Comparison of ENCODE assay signal across 14 cellular contexts in genomic region chr19:11460207-11460606, GRCh38. TPM values are rescaled to one million over a fixed set of nuclear protein-coding genes. Genes with fewer than 3 reads are reported as not detected.
DNase-seq lines count a peak whose midpoint lies in the region; ATAC-seq lines count a peak whose summit lies in the region.
"Had no signal": no experiment of that assay in that cellular context is flagged by ENCODE, and none has a peak within 500 bp of the region (broad histone marks: within the 10 kb centered on the region; RNA-seq: fewer than 3 reads in every experiment).

No MANE protein-coding gene starts in this region.

- no peak overlapping the region for H3K9ac ChIP-seq in mesenchymal stem cell (ENCODE audit: low read length)

- H3K4me1 Mint-ChIP-seq in stimulated activated effector memory CD8-positive, alpha-beta T cell treated with anti-CD3 and anti-CD28 coated beads, Interleukin-12 subunit alpha, Interleukin-12 subunit beta, amount 100 ng/mL, for 72 hours = peaks cover 5% of the 10 kb centered on the region

- no peak overlapping the region for H4K8ac ChIP-seq in mesenchymal stem cell (ENCODE audit: low read length)

- H3K4me3 ChIP-seq in H7 (ENCODE audit: insufficient read depth, low read depth, low read length) (no peak overlapping the region), mesenchymal stem cell (ENCODE audit: insufficient read depth in 1 of 2, low read depth in 1 of 2, low read length in 2 of 2) (no peak overlapping the region)
- H3K4me3 ChIP-seq: SJSA1, skin epidermis had no signal

- DNase-seq in DMS 273 (lab: John Stamatoyannopoulos, UW; ENCODE audit: unreplicated experiment) = peak; percentile 33
- DNase-seq in DMS 273 treated with DMSO at 0.1 percent for 48 hours (lab: John Stamatoyannopoulos, UW) = no peak
- peak; percentile 81 for DNase-seq in H7
- DNase-seq in activated naive CD4-positive, alpha-beta T cell treated with anti-CD3 and anti-CD28 coated beads, Interleukin-2, amount 50 U/mL, for 72 hours (ENCODE audit: low spot score in 2 of 2) = peak in 1 of 2 donors; percentile 24
- no peak for DNase-seq in mesenchymal stem cell
- DNase-seq in NCI-H2107 treated with DMSO at 0.1 percent for 48 hours (lab: John Stamatoyannopoulos, UW; ENCODE audit: unreplicated experiment) = no peak
- DNase-seq in stimulated activated effector memory CD8-positive, alpha-beta T cell treated with anti-CD3 and anti-CD28 coated beads, Interleukin-12 subunit alpha, Interleukin-12 subunit beta, amount 100 ng/mL, for 72 hours (ENCODE audit: low spot score in 2 of 2) = no peak
- no peak for DNase-seq in GM19240 (ENCODE audit: insufficient read length, low spot score)
- DNase-seq: 8988T, HCEC 1CT, NCI-H510A had no signal

- no peak overlapping the region for H3K4me3 Mint-ChIP-seq in stimulated activated effector memory CD8-positive, alpha-beta T cell treated with anti-CD3 and anti-CD28 coated beads, Interleukin-12 subunit alpha, Interleukin-12 subunit beta, amount 100 ng/mL, for 72 hours

- H2AK5ac ChIP-seq in mesenchymal stem cell (ENCODE audit: low read length, severe bottlenecking) = no peak overlapping the region

- H3K9me3 ChIP-seq in mesenchymal stem cell (ENCODE audit: control insufficient read depth, low read length) = no peaks in the 10 kb centered on the region
- H3K9me3 ChIP-seq: SJSA1 had no signal

- no peak overlapping the region for H3K18ac ChIP-seq in mesenchymal stem cell (ENCODE audit: low read depth in 1 of 2, low read length in 2 of 2)

- H3K4me2 ChIP-seq in mesenchymal stem cell (ENCODE audit: low read length, poor library complexity, severe bottlenecking) = no peak overlapping the region

- H3K27me3 ChIP-seq in H7 (ENCODE audit: control insufficient read depth, insufficient read depth, low read length) = no peaks in the 10 kb centered on the region
- H3K27me3 ChIP-seq in mesenchymal stem cell (ENCODE audit: control insufficient read depth in 1 of 2, insufficient read depth in 1 of 2, low read length in 2 of 2) = peaks cover 4 to 21% of the 10 kb centered on the region in 2 experiments
- H3K27me3 ChIP-seq: SJSA1 had no signal

- WGBS in mesenchymal stem cell = 42% methylated on average over 4 of the region's 4 CpGs

- H3K4ac ChIP-seq in mesenchymal stem cell (ENCODE audit: low read depth in 1 of 2, low read length in 2 of 2) = no peak overlapping the region

- peak overlapping the region; percentile 46 for H4K91ac ChIP-seq in mesenchymal stem cell (ENCODE audit: low read length)

- no peak overlapping the region for H2BK120ac ChIP-seq in mesenchymal stem cell (ENCODE audit: low read depth, low read length)

- H3K27ac ChIP-seq in mesenchymal stem cell (ENCODE audit: low read length, poor library complexity, severe bottlenecking) = no peak overlapping the region
- H3K27ac ChIP-seq: SJSA1, skin epidermis had no signal

- no peaks in the 10 kb centered on the region for H3K9me3 Mint-ChIP-seq in activated naive CD4-positive, alpha-beta T cell treated with anti-CD3 and anti-CD28 coated beads, Interleukin-2, amount 50 U/mL, for 72 hours
- H3K9me3 Mint-ChIP-seq in stimulated activated effector memory CD8-positive, alpha-beta T cell treated with anti-CD3 and anti-CD28 coated beads, Interleukin-12 subunit alpha, Interleukin-12 subunit beta, amount 100 ng/mL, for 72 hours = no peaks in the 10 kb centered on the region

- H2BK15ac ChIP-seq in mesenchymal stem cell (ENCODE audit: low read depth, poor library complexity, severe bottlenecking) = no peak overlapping the region

- H2BK12ac ChIP-seq in mesenchymal stem cell (ENCODE audit: low read length in 2 of 2) = no peak overlapping the region

- H2BK5ac ChIP-seq in mesenchymal stem cell (ENCODE audit: low read depth, low read length, poor library complexity, severe bottlenecking) = no peak overlapping the region

- H3K14ac ChIP-seq in mesenchymal stem cell (ENCODE audit: low read length in 2 of 2) = no peak overlapping the region

- H3K36me3 Mint-ChIP-seq in activated naive CD4-positive, alpha-beta T cell treated with anti-CD3 and anti-CD28 coated beads, Interleukin-2, amount 50 U/mL, for 72 hours = no peaks in the 10 kb centered on the region
- no peaks in the 10 kb centered on the region for H3K36me3 Mint-ChIP-seq in stimulated activated effector memory CD8-positive, alpha-beta T cell treated with anti-CD3 and anti-CD28 coated beads, Interleukin-12 subunit alpha, Interleukin-12 subunit beta, amount 100 ng/mL, for 72 hours

- H2AFZ ChIP-seq in mesenchymal stem cell (ENCODE audit: low read depth, low read length) = no peak overlapping the region

- H3K79me1 ChIP-seq in mesenchymal stem cell (replicated peaks; ENCODE audit: low read length, poor library complexity, severe bottlenecking) = no peaks in the 10 kb centered on the region

- peak; percentile 34 to 57 for ATAC-seq in activated naive CD4-positive, alpha-beta T cell treated with anti-CD3 and anti-CD28 coated beads, Interleukin-2, amount 50 U/mL, for 72 hours
- ATAC-seq in stimulated activated effector memory CD8-positive, alpha-beta T cell treated with anti-CD3 and anti-CD28 coated beads, Interleukin-12 subunit alpha, Interleukin-12 subunit beta, amount 100 ng/mL, for 72 hours = no peak

- no peaks in the 10 kb centered on the region for H3K36me3 ChIP-seq in H7 (replicated peaks; ENCODE audit: control insufficient read depth, insufficient read depth, low read length)
- H3K36me3 ChIP-seq in mesenchymal stem cell (ENCODE audit: control insufficient read depth in 1 of 2, insufficient read depth in 2 of 2, low read depth in 1 of 2, low read length in 2 of 2) = no peaks in the 10 kb centered on the region
- H3K36me3 ChIP-seq: SJSA1 had no signal

- H3K27ac Mint-ChIP-seq in activated naive CD4-positive, alpha-beta T cell treated with anti-CD3 and anti-CD28 coated beads, Interleukin-2, amount 50 U/mL, for 72 hours = no peak overlapping the region
- H3K27ac Mint-ChIP-seq in stimulated activated effector memory CD8-positive, alpha-beta T cell treated with anti-CD3 and anti-CD28 coated beads, Interleukin-12 subunit alpha, Interleukin-12 subunit beta, amount 100 ng/mL, for 72 hours = no peak overlapping the region

- H3K4me1 ChIP-seq in mesenchymal stem cell (ENCODE audit: control insufficient read depth, insufficient read depth, low read depth, low read length) = peaks cover 9% of the 10 kb centered on the region
- H3K4me1 ChIP-seq: SJSA1 had no signal

- H3K23ac ChIP-seq in mesenchymal stem cell (ENCODE audit: low read length in 2 of 2) = no peak overlapping the region

RNA-seq across cellular contexts. Expression of gene ELAVL3, which starts 20.6 kb away (rescaled TPM):
- 0.17 and 0.52 TPM in 2 replicates for total RNA-seq in H7 (2014; rRNA removed; shearing (Covaris generic))
- not detected for total RNA-seq in activated naive CD4-positive, alpha-beta T cell treated with anti-CD3 and anti-CD28 coated beads, Interleukin-2, amount 50 U/mL, for 72 hours
- polyA plus RNA-seq in mesenchymal stem cell (2013, experiment 1 of 2) = 0.04 TPM
- not detected for polyA plus RNA-seq in mesenchymal stem cell (2013, experiment 2 of 2)
- total RNA-seq: LHCN-M2 had no signal

RNA-seq across cellular contexts. Expression of gene PRKCSH, which starts 24.8 kb away (rescaled TPM):
- total RNA-seq in H7 (2014; rRNA removed; shearing (Covaris generic)) = 97.7 and 108 TPM in 2 replicates
- total RNA-seq in activated naive CD4-positive, alpha-beta T cell treated with anti-CD3 and anti-CD28 coated beads, Interleukin-2, amount 50 U/mL, for 72 hours = 100 to 1,000 TPM; 272 to 285 TPM
- 307 TPM for polyA plus RNA-seq in mesenchymal stem cell (2013, experiment 1 of 2)
- 301 TPM for polyA plus RNA-seq in mesenchymal stem cell (2013, experiment 2 of 2)

RNA-seq across cellular contexts. Expression of gene ODAD3, which starts 25.3 kb away (rescaled TPM):
- 0.66 and 1.4 TPM in 2 replicates for total RNA-seq in H7 (2014; rRNA removed; shearing (Covaris generic))
- total RNA-seq in activated naive CD4-positive, alpha-beta T cell treated with anti-CD3 and anti-CD28 coated beads, Interleukin-2, amount 50 U/mL, for 72 hours = under 1 TPM; 0.30 to 0.95 TPM
- polyA plus RNA-seq in mesenchymal stem cell (2013, experiment 1 of 2) = 0.50 TPM
- 0.40 TPM for polyA plus RNA-seq in mesenchymal stem cell (2013, experiment 2 of 2)

RNA-seq across cellular contexts. Expression of gene RGL3, which starts 41.1 kb away (rescaled TPM):
- 1.6 and 7.8 TPM in 2 replicates for total RNA-seq in H7 (2014; rRNA removed; shearing (Covaris generic))
- not detected for total RNA-seq in activated naive CD4-positive, alpha-beta T cell treated with anti-CD3 and anti-CD28 coated beads, Interleukin-2, amount 50 U/mL, for 72 hours
- polyA plus RNA-seq in mesenchymal stem cell (2013, experiment 1 of 2) = 3.4 TPM
- polyA plus RNA-seq in mesenchymal stem cell (2013, experiment 2 of 2) = 2.5 TPM
- total RNA-seq: SJSA1 had no signal

RNA-seq across cellular contexts. Expression of gene ZNF653, which starts 45.4 kb away (rescaled TPM):
- 8.5 and 9.8 TPM in 2 replicates for total RNA-seq in H7 (2014; rRNA removed; shearing (Covaris generic))
- total RNA-seq in activated naive CD4-positive, alpha-beta T cell treated with anti-CD3 and anti-CD28 coated beads, Interleukin-2, amount 50 U/mL, for 72 hours = 10 to 100 TPM; 10.3 to 20.3 TPM
- 5.0 TPM for polyA plus RNA-seq in mesenchymal stem cell (2013, experiment 1 of 2)
- polyA plus RNA-seq in mesenchymal stem cell (2013, experiment 2 of 2) = 4.1 TPM

Comparison
In these comparisons a context has a peak if more than half of its experiments do, and no peak if none do; other contexts are left out.
1. DNase-seq: peak in DMS 273 (single experiment) and H7 (single experiment); none in DMS 273 treated with DMSO at 0.1 percent for 48 hours (single experiment), mesenchymal stem cell (single experiment), NCI-H2107 treated with DMSO at 0.1 percent for 48 hours (single experiment), stimulated activated effector memory CD8-positive, alpha-beta T cell treated with anti-CD3 and anti-CD28 coated beads, Interleukin-12 subunit alpha, Interleukin-12 subunit beta, amount 100 ng/mL, for 72 hours (0 of 2) and GM19240 (single experiment).